ENCODE assay signal across 21 cellular contexts in the genomic region with DNA sequence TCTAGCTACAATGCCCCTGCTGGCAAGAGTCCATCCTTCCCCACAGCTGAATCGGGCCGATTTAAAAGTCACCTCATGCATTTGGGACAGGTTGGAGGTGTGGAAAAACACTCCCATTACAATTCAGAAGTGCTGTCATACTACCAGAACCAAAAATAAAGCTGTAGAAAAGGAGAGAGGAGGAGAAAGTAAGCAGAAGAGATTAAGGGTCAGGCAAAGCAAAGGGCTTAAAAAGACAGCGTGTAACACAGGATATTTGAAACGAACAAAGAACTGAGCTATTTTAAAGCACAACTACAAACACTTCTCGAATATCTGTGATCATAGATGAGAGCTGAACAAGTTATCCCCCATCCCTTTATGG.
"Had no signal": no experiment of that assay in that cellular context is flagged by ENCODE, and none has a peak within 500 bp of the region (broad histone marks: within the 10 kb centered on the region; RNA-seq: fewer than 3 reads in every experiment).

No MANE protein-coding gene starts in this region.

- H3K27ac Mint-ChIP-seq: activated CD4-positive, alpha-beta T cell treated with anti-CD3 and anti-CD28 coated beads, Interleukin-2, amount 10 ng/mL, durations not matched to agents 24 days and 14 days; activated CD8-positive, alpha-beta memory T cell treated with anti-CD3 and anti-CD28 coated beads, Interleukin-2, amount 10 ng/mL, durations not matched to agents 7 days and 5 days; activated CD8-positive, alpha-beta T cell treated with anti-CD3 and anti-CD28 coated beads for 36 hours; activated naive CD4-positive, alpha-beta T cell treated with anti-CD3 and anti-CD28 coated beads, Interleukin-2, amount 10 ng/mL, durations not matched to agents 7 days and 5 days; dendritic cell treated with granulocyte-macrophage colony-stimulating factor and Interleukin-4, amounts not matched to agents 40 ng/mL and 50 ng/mL, for 4 days; nephron progenitor cell; stimulated activated naive B cell treated with anti-CD40 and anti-IgM and Interleukin-4, amounts not matched to agents 10 μg/mL and 1 μg/mL and 100 μg/mL, for 72 hours; type B pancreatic cell had no signal

- H3K36me3 ChIP-seq: cardiac muscle cell, pancreas had no signal

- H3K4me1 Mint-ChIP-seq: activated CD4-positive, alpha-beta T cell treated with anti-CD3 and anti-CD28 coated beads, Interleukin-2, amount 10 ng/mL, durations not matched to agents 24 days and 14 days; activated CD8-positive, alpha-beta memory T cell treated with anti-CD3 and anti-CD28 coated beads, Interleukin-2, amount 10 ng/mL, durations not matched to agents 7 days and 5 days; activated naive CD4-positive, alpha-beta T cell treated with anti-CD3 and anti-CD28 coated beads, Interleukin-2, amount 10 ng/mL, durations not matched to agents 7 days and 5 days; nephron progenitor cell; stimulated activated naive B cell treated with anti-CD40 and anti-IgM and Interleukin-4, amounts not matched to agents 10 μg/mL and 1 μg/mL and 100 μg/mL, for 72 hours had no signal

- H3K27me3 ChIP-seq: cardiac muscle cell, pancreas, testis had no signal

- H3K9me3 ChIP-seq: pancreas, psoas muscle, testis had no signal

- ATAC-seq: activated CD4-positive, CD25-positive, alpha-beta regulatory T cell treated with anti-CD3 and anti-CD28 coated beads, Interleukin-2, amount 50 U/mL, for 24 hours; activated CD8-positive, alpha-beta memory T cell treated with anti-CD3 and anti-CD28 coated beads, Interleukin-2, amount 10 ng/mL, durations not matched to agents 7 days and 5 days; activated CD8-positive, alpha-beta T cell treated with anti-CD3 and anti-CD28 coated beads for 36 hours; pancreas; SK-N-SH treated with all-trans-retinoic acid at 6 μM for 48 hours had no signal

- H3K27ac ChIP-seq: cardiac muscle cell, pancreas, psoas muscle had no signal

- DNase-seq: activated CD4-positive, alpha-beta T cell treated with anti-CD3 and anti-CD28 coated beads, Interleukin-2, amount 10 ng/mL, durations not matched to agents 24 days and 14 days; activated CD8-positive, alpha-beta memory T cell treated with anti-CD3 and anti-CD28 coated beads, Interleukin-2, amount 10 ng/mL, durations not matched to agents 7 days and 5 days; activated CD8-positive, alpha-beta T cell treated with anti-CD3 and anti-CD28 coated beads for 36 hours; activated effector memory CD4-positive, alpha-beta T cell treated with anti-CD3 and anti-CD28 coated beads, Interleukin-2, amount 50 U/mL, for 16 hours; activated naive CD4-positive, alpha-beta T cell treated with anti-CD3 and anti-CD28 coated beads, Interleukin-2, amount 10 ng/mL, durations not matched to agents 7 days and 5 days; activated T-cell treated with anti-CD3 and anti-CD28 coated beads for 4 hours; effector CD4-positive, alpha-beta T cell; erythroblast; head of caudate nucleus; nephron progenitor cell; pancreas; stimulated activated CD4-positive, alpha-beta T cell treated with anti-CD3 and anti-CD28 coated beads, Interleukin-2, amount 100 ng/mL, for 48 hours; stimulated activated CD8-positive, alpha-beta memory T cell treated with anti-CD3 and anti-CD28 coated beads, Interleukin-4, amount 100 ng/mL, for 48 hours; stimulated activated naive B cell treated with anti-CD40 and anti-IgM and Interleukin-4, amounts not matched to agents 10 μg/mL and 1 μg/mL and 100 μg/mL, for 72 hours had no signal

- H3K27me3 Mint-ChIP-seq: activated CD4-positive, alpha-beta T cell treated with anti-CD3 and anti-CD28 coated beads, Interleukin-2, amount 10 ng/mL, durations not matched to agents 24 days and 14 days; dendritic cell treated with granulocyte-macrophage colony-stimulating factor and Interleukin-4, amounts not matched to agents 40 ng/mL and 50 ng/mL, for 4 days had no signal

- H3K36me3 Mint-ChIP-seq: activated CD8-positive, alpha-beta memory T cell treated with anti-CD3 and anti-CD28 coated beads, Interleukin-2, amount 10 ng/mL, durations not matched to agents 7 days and 5 days; activated naive CD4-positive, alpha-beta T cell treated with anti-CD3 and anti-CD28 coated beads, Interleukin-2, amount 10 ng/mL, durations not matched to agents 7 days and 5 days; stimulated activated naive B cell treated with anti-CD40 and anti-IgM and Interleukin-4, amounts not matched to agents 10 μg/mL and 1 μg/mL and 100 μg/mL, for 72 hours; type B pancreatic cell had no signal

- H3K9me3 Mint-ChIP-seq: activated CD4-positive, alpha-beta T cell treated with anti-CD3 and anti-CD28 coated beads, Interleukin-2, amount 10 ng/mL, durations not matched to agents 24 days and 14 days; activated CD8-positive, alpha-beta T cell treated with anti-CD3 and anti-CD28 coated beads for 36 hours; activated naive CD4-positive, alpha-beta T cell treated with anti-CD3 and anti-CD28 coated beads, Interleukin-2, amount 10 ng/mL, durations not matched to agents 7 days and 5 days; dendritic cell treated with granulocyte-macrophage colony-stimulating factor and Interleukin-4, amounts not matched to agents 40 ng/mL and 50 ng/mL, for 4 days; nephron progenitor cell; stimulated activated naive B cell treated with anti-CD40 and anti-IgM and Interleukin-4, amounts not matched to agents 10 μg/mL and 1 μg/mL and 100 μg/mL, for 72 hours; type B pancreatic cell had no signal

- H3K4me3 ChIP-seq: cardiac muscle cell, pancreas, psoas muscle, testis had no signal

- H3K4me1 ChIP-seq: pancreas, psoas muscle had no signal

- H3K4me3 Mint-ChIP-seq: activated CD4-positive, alpha-beta T cell treated with anti-CD3 and anti-CD28 coated beads, Interleukin-2, amount 10 ng/mL, durations not matched to agents 24 days and 14 days; activated CD8-positive, alpha-beta memory T cell treated with anti-CD3 and anti-CD28 coated beads, Interleukin-2, amount 10 ng/mL, durations not matched to agents 7 days and 5 days; activated CD8-positive, alpha-beta T cell treated with anti-CD3 and anti-CD28 coated beads for 36 hours; activated naive CD4-positive, alpha-beta T cell treated with anti-CD3 and anti-CD28 coated beads, Interleukin-2, amount 10 ng/mL, durations not matched to agents 7 days and 5 days; dendritic cell treated with granulocyte-macrophage colony-stimulating factor and Interleukin-4, amounts not matched to agents 40 ng/mL and 50 ng/mL, for 4 days; nephron progenitor cell; stimulated activated naive B cell treated with anti-CD40 and anti-IgM and Interleukin-4, amounts not matched to agents 10 μg/mL and 1 μg/mL and 100 μg/mL, for 72 hours; type B pancreatic cell had no signal
